9 cellular contexts compared by ENCODE assay signal in genomic region chr1:212967767-212968166, GRCh38. TPM values are rescaled to one million over a fixed set of nuclear protein-coding genes. Genes with fewer than 3 reads are reported as not detected.
DNase-seq lines count a peak whose midpoint lies in the region; ATAC-seq and TF ChIP-seq lines count a peak whose summit lies in the region.
"Had no signal": no experiment of that assay in that cellular context is flagged by ENCODE, and none has a peak within 500 bp of the region (broad histone marks: within the 10 kb centered on the region; RNA-seq: fewer than 3 reads in every experiment).

No MANE protein-coding gene starts in this region.

- no peak overlapping the region for H2AFZ ChIP-seq in Loucy (ENCODE audit: low read length)

- no peaks in the 10 kb centered on the region for H4K20me1 ChIP-seq in Loucy (ENCODE audit: insufficient read depth, low read length, poor library complexity, severe bottlenecking)

- H3K27me3 Mint-ChIP-seq in activated T-helper 17 cell treated with anti-CD3 and anti-CD28 coated beads, Interleukin-2, amount 50 U/mL, for 72 hours = peaks cover 29% of the 10 kb centered on the region

- no peaks in the 10 kb centered on the region for H3K9me2 ChIP-seq in Loucy (replicated peaks; ENCODE audit: low read depth, low read length)

- no peaks in the 10 kb centered on the region for H3K4me1 ChIP-seq in Loucy (ENCODE audit: insufficient read depth, low read length, poor library complexity, severe bottlenecking)

- H3K27me3 ChIP-seq in Loucy (ENCODE audit: insufficient read depth, low read length, poor library complexity, severe bottlenecking) = no peaks in the 10 kb centered on the region

- DNase-seq in COR-L47 (lab: John Stamatoyannopoulos, UW) (peak; percentile 3), left lobe of liver (ENCODE audit: low spot score) (no peak), LoVo (ENCODE audit: low spot score) (no peak), nucleus accumbens (lab: John Stamatoyannopoulos, UW) (no peak)

- no peak overlapping the region for H3K27ac Mint-ChIP-seq in activated T-helper 17 cell treated with anti-CD3 and anti-CD28 coated beads, Interleukin-2, amount 50 U/mL, for 72 hours

- no peaks in the 10 kb centered on the region for H3K9me3 Mint-ChIP-seq in activated T-helper 17 cell treated with anti-CD3 and anti-CD28 coated beads, Interleukin-2, amount 50 U/mL, for 72 hours

- peak; percentile 59 for ATAC-seq in GM19372 (IDR thresholded peaks at IDR 0.05; ENCODE audit: low read depth, unreplicated experiment)
- ATAC-seq in activated T-helper 17 cell treated with anti-CD3 and anti-CD28 coated beads, Interleukin-2, amount 50 U/mL, for 72 hours (replicated peaks) = peak; percentile 54
- ATAC-seq in left lobe of liver = peak; percentile 79
- no peak for ATAC-seq in HG03095 (IDR thresholded peaks at IDR 0.05; ENCODE audit: unreplicated experiment)

- H3K9ac ChIP-seq in Loucy (ENCODE audit: low read depth, low read length, poor library complexity, severe bottlenecking) = no peak overlapping the region

- no peaks in the 10 kb centered on the region for H3K36me3 Mint-ChIP-seq in activated T-helper 17 cell treated with anti-CD3 and anti-CD28 coated beads, Interleukin-2, amount 50 U/mL, for 72 hours (ENCODE audit: low read depth)

- TF ChIP-seq CTCF in Loucy (conservative IDR thresholded peaks at IDR 0.05; ENCODE audit: low read length) = peak; percentile 67

- H3K4me3 ChIP-seq in Loucy (ENCODE audit: low read length, poor library complexity, severe bottlenecking) = no peak overlapping the region
- H3K4me3 ChIP-seq: lung had no signal

- H3K4me1 Mint-ChIP-seq in activated T-helper 17 cell treated with anti-CD3 and anti-CD28 coated beads, Interleukin-2, amount 50 U/mL, for 72 hours = peaks cover 5% of the 10 kb centered on the region

- no peak overlapping the region for H3K4me2 ChIP-seq in Loucy (ENCODE audit: low read depth, low read length, poor library complexity, severe bottlenecking)

- no peaks in the 10 kb centered on the region for H3K79me2 ChIP-seq in Loucy (ENCODE audit: insufficient read depth, low read length)

- no peaks in the 10 kb centered on the region for H3F3A ChIP-seq in Loucy (ENCODE audit: low read depth)

- H3K4me3 Mint-ChIP-seq in activated T-helper 17 cell treated with anti-CD3 and anti-CD28 coated beads, Interleukin-2, amount 50 U/mL, for 72 hours = no peak overlapping the region

- H3K36me3 ChIP-seq in Loucy (ENCODE audit: insufficient read depth, low read length) = peaks cover 7% of the 10 kb centered on the region; the same call in 1 of the 2 replicates

- H3K9me3 ChIP-seq in Loucy (ENCODE audit: insufficient read depth, low read depth, low read length) = no peaks in the 10 kb centered on the region

RNA-seq across cellular contexts. Expression of gene VASH2, which starts 17.4 kb away (rescaled TPM):
- under 1 TPM in 1 of 2 donors, not detected in 1; 0.52 TPM for total RNA-seq in activated T-helper 17 cell treated with anti-CD3 and anti-CD28 coated beads, Interleukin-2, amount 50 U/mL, for 72 hours
- 0.10 TPM for total RNA-seq in left lobe of liver

RNA-seq across cellular contexts. Expression of gene ANGEL2, which starts 47.9 kb away (rescaled TPM):
- 10 to 100 TPM; 36.9 to 41.3 TPM for total RNA-seq in activated T-helper 17 cell treated with anti-CD3 and anti-CD28 coated beads, Interleukin-2, amount 50 U/mL, for 72 hours
- total RNA-seq in left lobe of liver = 15.6 TPM
